ENCODE assay signal across 8 cellular contexts in the genomic region with DNA sequence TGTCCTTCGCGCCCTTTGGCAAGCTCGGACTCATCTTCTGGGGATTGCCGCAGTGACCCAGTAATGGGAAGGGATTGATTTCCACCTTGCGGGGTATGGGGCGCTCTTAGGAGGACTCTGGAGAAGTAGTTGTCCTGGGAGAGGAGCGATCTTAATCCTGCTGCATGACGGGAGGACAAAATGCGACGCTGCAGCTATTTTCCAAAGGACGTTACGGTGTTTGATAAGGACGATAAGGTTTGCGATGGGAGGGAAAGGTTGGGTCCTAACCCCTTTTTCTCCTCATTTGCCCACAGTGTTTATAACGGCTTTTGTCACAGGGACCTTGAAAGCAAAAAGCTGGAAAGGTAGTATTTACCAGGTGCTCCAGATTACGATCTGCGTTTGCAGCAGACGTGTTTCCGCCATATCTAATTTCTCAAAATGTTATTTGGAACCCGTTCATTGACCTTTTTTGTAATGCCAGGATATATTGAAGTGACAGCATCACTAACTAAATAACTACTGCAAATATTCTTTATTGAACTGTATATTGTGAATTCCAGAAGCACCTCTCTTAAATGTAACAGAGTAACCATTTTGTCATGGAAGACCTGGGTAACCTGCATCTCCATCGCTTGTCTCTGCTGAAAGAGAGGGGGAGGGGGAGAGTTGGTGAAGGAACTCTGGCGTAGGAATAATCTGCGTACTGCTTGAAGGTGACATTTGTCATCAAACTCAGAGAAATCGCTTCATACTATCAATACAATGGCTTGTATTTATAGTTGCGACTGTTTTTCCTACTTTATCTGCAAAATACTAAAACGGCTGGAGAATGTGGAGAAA. TPM values are rescaled to one million over a fixed set of nuclear protein-coding genes. Genes with fewer than 3 reads are reported as not detected.
A peak's percentile ranks its signal among the peaks of the same experiment; 100 is the strongest.
DNase-seq lines count a peak whose midpoint lies in the region; ATAC-seq and TF ChIP-seq lines count a peak whose summit lies in the region.

No MANE protein-coding gene starts in this region.

- no peaks in the 10 kb centered on the region for H3K9me3 Mint-ChIP-seq in endodermal cell
- no peaks in the 10 kb centered on the region for H3K9me3 Mint-ChIP-seq in naive thymus-derived CD8-positive, alpha-beta T cell

- H3K27me3 Mint-ChIP-seq in endodermal cell (ENCODE audit: insufficient read depth) = no peaks in the 10 kb centered on the region
- H3K27me3 Mint-ChIP-seq in naive thymus-derived CD8-positive, alpha-beta T cell = no peaks in the 10 kb centered on the region

- peak overlapping the region; percentile 96 for H3K27ac Mint-ChIP-seq in endodermal cell
- H3K27ac Mint-ChIP-seq in naive thymus-derived CD8-positive, alpha-beta T cell = peak overlapping the region; percentile 93 to 99 (median 96)

- POLR2A ChIA-PET in naive thymus-derived CD8-positive, alpha-beta T cell (lab: Charles Lee) = interaction anchor here (0.7 to 1.8 kb wide), 7 partner anchors 11 to 1825 kb away, joined by 3 to 23 read pairs (median 4); a partner anchor contains a TSS

- peak overlapping the region; percentile 97 for H3K4me3 ChIP-seq in endodermal cell (ENCODE audit: low read length)

- DNase-seq in NOMO-1 treated with DMSO at 0.1 percent for 48 hours (lab: John Stamatoyannopoulos, UW; ENCODE audit: unreplicated experiment) (peak; percentile 12), NOMO-1 (lab: John Stamatoyannopoulos, UW; ENCODE audit: unreplicated experiment in 2 of 2) (no peak), RPMI7951 (ENCODE audit: low read depth) (peak; percentile 9), endodermal cell (no peak), amniotic stem cell (lab: John Stamatoyannopoulos, UW) (no peak)
- no peak for DNase-seq in naive thymus-derived CD8-positive, alpha-beta T cell

- H3K36me3 Mint-ChIP-seq in endodermal cell (ENCODE audit: low read depth) = peaks cover 10% of the 10 kb centered on the region
- peaks cover 0 to 24% (median 3%) of the 10 kb centered on the region in 3 donors for H3K36me3 Mint-ChIP-seq in naive thymus-derived CD8-positive, alpha-beta T cell

- H3K27me3 ChIP-seq in endodermal cell (ENCODE audit: control insufficient read depth, insufficient read depth, low read length, poor library complexity, severe bottlenecking) = no peaks in the 10 kb centered on the region

- ATAC-seq in HG02840 (IDR thresholded peaks at IDR 0.05; ENCODE audit: low FRiP score, unreplicated experiment) = peak; percentile 11
- ATAC-seq in naive thymus-derived CD8-positive, alpha-beta T cell = no peak
- no peak for ATAC-seq in GM18861 (IDR thresholded peaks at IDR 0.05; ENCODE audit: unreplicated experiment)

- peaks cover 23% of the 10 kb centered on the region for H3K36me3 ChIP-seq in endodermal cell (ENCODE audit: control insufficient read depth, insufficient read depth, low read length)

- no peaks in the 10 kb centered on the region for H3K9me3 ChIP-seq in endodermal cell (ENCODE audit: control insufficient read depth, low read length)

- H3K27ac ChIP-seq in endodermal cell (ENCODE audit: low read depth, low read length) = no peak overlapping the region

- WGBS in endodermal cell (ENCODE audit: insufficient coverage in 1 of 2, insufficient read length in 1 of 2), 2 experiments = 5 to 13% methylated on average over 14 to 23 of the region's 26 CpGs

- peaks cover 23% of the 10 kb centered on the region for H3K4me1 Mint-ChIP-seq in endodermal cell
- peaks cover 22 to 59% (median 51%) of the 10 kb centered on the region in 4 donors for H3K4me1 Mint-ChIP-seq in naive thymus-derived CD8-positive, alpha-beta T cell

- peak overlapping the region; percentile 96 for H3K4me3 Mint-ChIP-seq in endodermal cell
- H3K4me3 Mint-ChIP-seq in naive thymus-derived CD8-positive, alpha-beta T cell = peak overlapping the region; percentile 91 to 98 (median 94)

- peaks cover 9% of the 10 kb centered on the region for H3K4me1 ChIP-seq in endodermal cell (ENCODE audit: control insufficient read depth, insufficient read depth, low read length)

- TF ChIP-seq CTCF in endodermal cell (conservative IDR thresholded peaks at IDR 0.05) = no peak

- H3K9ac ChIP-seq in endodermal cell (ENCODE audit: extremely low read depth, low read length, poor library complexity, severe bottlenecking) = peak overlapping the region; percentile 76

RNA-seq across cellular contexts. Expression of a gene that starts 0.6 kb away (rescaled TPM):
- 343 and 387 TPM in 2 replicates for total RNA-seq in RPMI7951 (2014; rRNA removed; shearing (Covaris generic))
- total RNA-seq in endodermal cell = 100 to 1,000 TPM; 160 to 259 TPM
- 235 TPM for polyA plus RNA-seq in endodermal cell (2013, experiment 1 of 2)
- 226 TPM for polyA plus RNA-seq in endodermal cell (2013, experiment 2 of 2)
- 100 to 1,000 TPM; 106 TPM for total RNA-seq in naive thymus-derived CD8-positive, alpha-beta T cell
- 100 to 1,000 TPM; 242 to 284 (median 249) TPM for polyA plus RNA-seq in naive thymus-derived CD8-positive, alpha-beta T cell

RNA-seq across cellular contexts. Expression of a gene that starts 1.1 kb away (rescaled TPM):
- 6.1 and 11.8 TPM in 2 replicates for total RNA-seq in RPMI7951 (2014; rRNA removed; shearing (Covaris generic))
- total RNA-seq in endodermal cell = 10 to 100 TPM; 11.8 to 25.1 TPM
- 6.9 TPM for polyA plus RNA-seq in endodermal cell (2013, experiment 1 of 2)
- 8.1 TPM for polyA plus RNA-seq in endodermal cell (2013, experiment 2 of 2)
- 10 to 100 TPM; 12.9 to 14.7 TPM for total RNA-seq in naive thymus-derived CD8-positive, alpha-beta T cell
- polyA plus RNA-seq in naive thymus-derived CD8-positive, alpha-beta T cell = 1 to 10 TPM; 3.5 to 7.9 (median 5.8) TPM

Comparison
In these comparisons a context has a peak if more than half of its experiments do, and no peak if none do; other contexts are left out.
1. DNase-seq: peak in NOMO-1 treated with DMSO at 0.1 percent for 48 hours (single experiment) and RPMI7951 (single experiment); none in NOMO-1 (0 of 2), endodermal cell (single experiment), naive thymus-derived CD8-positive, alpha-beta T cell (0 of 10) and amniotic stem cell (single experiment).